In genomic region chr7:137754076-137754851, GRCh38 we compare ENCODE assay signal across 11 cellular contexts.
DNase-seq lines count a peak whose midpoint lies in the region; ATAC-seq and TF ChIP-seq lines count a peak whose summit lies in the region.
"Had no signal": no experiment of that assay in that cellular context is flagged by ENCODE, and none has a peak within 500 bp of the region (broad histone marks: within the 10 kb centered on the region; RNA-seq: fewer than 3 reads in every experiment).

No MANE protein-coding gene starts in this region.

- no peaks in the 10 kb centered on the region for H3K27me3 Mint-ChIP-seq in osteocyte (ENCODE audit: unreplicated experiment)

- H3K36me3 ChIP-seq in ES-I3 (ENCODE audit: insufficient read depth, low read length): no peaks in the 10 kb centered on the region
- no peaks in the 10 kb centered on the region for H3K36me3 ChIP-seq in HAP-1 (replicated peaks)
- H3K36me3 ChIP-seq: colonic mucosa had no signal

- H3K4me1 ChIP-seq in ES-I3 (ENCODE audit: insufficient read depth, low read length) (peaks cover 14% of the 10 kb centered on the region), HAP-1 (peaks cover 11% of the 10 kb centered on the region)
- H3K4me1 ChIP-seq: colonic mucosa had no signal

- H3K27ac Mint-ChIP-seq in osteocyte (ENCODE audit: unreplicated experiment): no peak overlapping the region

- no peak for TF ChIP-seq CTCF in coronary artery (IDR thresholded peaks at IDR 0.05)
- no peak for TF ChIP-seq CTCF in osteocyte (IDR thresholded peaks at IDR 0.05)

- no peak for ATAC-seq in GM21360 (IDR thresholded peaks at IDR 0.05; ENCODE audit: unreplicated experiment)

- peaks cover 13% of the 10 kb centered on the region for H3K4me1 Mint-ChIP-seq in osteocyte (ENCODE audit: unreplicated experiment)

- H3K9me3 ChIP-seq in ES-I3 (ENCODE audit: control insufficient read depth, insufficient read depth, low read length) (no peaks in the 10 kb centered on the region), HAP-1 (no peaks in the 10 kb centered on the region)
- H3K9me3 ChIP-seq: colonic mucosa had no signal

- H3K27me3 ChIP-seq in HAP-1 (ENCODE audit: low read depth): peaks cover 2% of the 10 kb centered on the region; the same call in 1 of the 2 replicates
- H3K27me3 ChIP-seq: colonic mucosa had no signal

- in situ Hi-C loops in HAP-1 (cut with MboI; ENCODE audit: low sequenced_read_pairs): no loop called here

- peak; percentile 37 for DNase-seq in MV-4-11 (lab: John Stamatoyannopoulos, UW)
- no peak for DNase-seq in coronary artery (ENCODE audit: low spot score)
- no peak for DNase-seq in osteocyte (ENCODE audit: extremely low spot score, unreplicated experiment)
- DNase-seq in NCI-H82 (lab: John Stamatoyannopoulos, UW): no peak
- DNase-seq in NCI-H1436 (lab: John Stamatoyannopoulos, UW): no peak
- no peak for DNase-seq in HAP-1 (ENCODE audit: low spot score in 2 of 2)
- DNase-seq: colonic mucosa, mammary epithelial cell had no signal

- H3K27ac ChIP-seq in coronary artery: no peak overlapping the region
- H3K27ac ChIP-seq: colonic mucosa, skin epidermis had no signal

- H3K4me3 ChIP-seq in coronary artery (peak overlapping the region; percentile 3), HAP-1 (no peak overlapping the region)
- H3K4me3 ChIP-seq: colonic mucosa, skin epidermis had no signal

- peak overlapping the region; percentile 8 for H3K4me3 Mint-ChIP-seq in osteocyte (ENCODE audit: unreplicated experiment)

- H3K36me3 Mint-ChIP-seq in osteocyte (ENCODE audit: unreplicated experiment): no peaks in the 10 kb centered on the region

- peak overlapping the region; percentile 37; the same call in 1 of the 2 replicates for H3K9ac ChIP-seq in ES-I3 (ENCODE audit: low read depth, low read length)

- no peaks in the 10 kb centered on the region for H3K9me3 Mint-ChIP-seq in osteocyte (ENCODE audit: unreplicated experiment)
